30 cellular contexts compared by ENCODE assay signal in the genomic region with DNA sequence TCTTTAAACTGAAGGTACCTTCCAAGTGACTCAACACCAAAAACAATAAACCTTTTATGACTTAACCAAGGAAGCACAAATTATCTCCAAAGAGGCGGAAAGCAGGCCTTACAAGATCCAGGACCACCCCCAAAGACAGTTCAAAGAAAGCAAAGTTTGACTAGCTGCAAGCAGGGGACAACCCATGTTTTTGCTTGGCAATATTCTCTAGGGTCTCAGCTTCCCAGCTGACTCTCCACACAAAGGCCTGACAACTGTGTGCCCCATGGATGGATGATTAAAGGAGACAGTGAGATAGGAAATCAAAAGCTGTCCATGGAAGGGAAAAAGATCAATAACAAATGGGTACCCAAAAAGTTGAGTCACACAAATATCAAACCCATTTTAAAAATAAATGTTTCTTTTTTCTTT.
DNase-seq lines count a peak whose midpoint lies in the region; FAIRE-seq and TF ChIP-seq lines count a peak whose summit lies in the region.
"Had no signal": no experiment of that assay in that cellular context is flagged by ENCODE, and none has a peak within 500 bp of the region (broad histone marks: within the 10 kb centered on the region; RNA-seq: fewer than 3 reads in every experiment).

No MANE protein-coding gene starts in this region.

- peak overlapping the region; percentile 9 for H3K4me2 ChIP-seq in endothelial cell of umbilical vein (ENCODE audit: insufficient read depth, low read length)
- no peak overlapping the region for H3K4me2 ChIP-seq in neuronal stem cell (ENCODE audit: insufficient read depth, low read length, poor library complexity, severe bottlenecking)

- no peak overlapping the region for H3K14ac ChIP-seq in neuronal stem cell (ENCODE audit: low read length)

- H3K9ac ChIP-seq in endothelial cell of umbilical vein (replicated peaks; ENCODE audit: extremely low read depth, insufficient read depth, low read length) (no peak overlapping the region), neuronal stem cell (ENCODE audit: low read depth, low read length, poor library complexity) (no peak overlapping the region), kidney (ENCODE audit: low read length in 2 of 2) (no peak overlapping the region)
- H3K9ac ChIP-seq: parathyroid adenoma had no signal

- H3K9me3 ChIP-seq in endothelial cell of umbilical vein (replicated peaks; ENCODE audit: control insufficient read depth, insufficient read depth, low read length) (no peaks in the 10 kb centered on the region), neuronal stem cell (replicated peaks in 1 of 2; ENCODE audit: control insufficient read depth in 2 of 2, insufficient read depth in 1 of 2, low read depth in 1 of 2, low read length in 2 of 2) (peaks cover 0 to 9% of the 10 kb centered on the region in 2 donors), kidney (ENCODE audit: control insufficient read depth in 1 of 2, low read length in 2 of 2) (no peaks in the 10 kb centered on the region)
- H3K9me3 ChIP-seq: esophagus muscularis mucosa, gastroesophageal sphincter, sigmoid colon, upper lobe of right lung had no signal

- no peak overlapping the region for H4K91ac ChIP-seq in neuronal stem cell (ENCODE audit: low read depth, low read length, poor library complexity)

- no peak overlapping the region for H2BK15ac ChIP-seq in neuronal stem cell (ENCODE audit: low read length)

- dilution Hi-C loops in endothelial cell of umbilical vein (cut with MboI; ENCODE audit: extremely low pct_ligation_motif_present, low sequenced_read_pairs), result no loop called here

- H2BK12ac ChIP-seq in neuronal stem cell (ENCODE audit: low read length), result no peak overlapping the region

- no peaks in the 10 kb centered on the region for H3K36me3 ChIP-seq in endothelial cell of umbilical vein (ENCODE audit: control insufficient read depth in 2 of 2, extremely low read depth in 1 of 2, insufficient read depth in 2 of 2, low read length in 2 of 2)
- no peaks in the 10 kb centered on the region for H3K36me3 ChIP-seq in neuronal stem cell (replicated peaks in 1 of 2; ENCODE audit: control insufficient read depth in 2 of 2, insufficient read depth in 2 of 2, low read length in 2 of 2)
- no peaks in the 10 kb centered on the region for H3K36me3 ChIP-seq in kidney (ENCODE audit: control insufficient read depth in 1 of 2, insufficient read depth in 2 of 2, low read length in 2 of 2)
- H3K36me3 ChIP-seq: esophagus muscularis mucosa, gastroesophageal sphincter, sigmoid colon, upper lobe of right lung had no signal

- no peaks in the 10 kb centered on the region for H4K20me1 ChIP-seq in endothelial cell of umbilical vein (replicated peaks; ENCODE audit: control insufficient read depth, extremely low read depth, insufficient read depth, low read length)

- H2AFZ ChIP-seq in endothelial cell of umbilical vein (ENCODE audit: low read depth, low read length) (no peak overlapping the region), neuronal stem cell (ENCODE audit: low read length) (no peak overlapping the region)
- H2AFZ ChIP-seq: parathyroid adenoma had no signal

- H3K9me1 ChIP-seq in endothelial cell of umbilical vein (replicated peaks; ENCODE audit: control insufficient read depth, extremely low read depth, insufficient read depth, low read length), result no peaks in the 10 kb centered on the region

- no peaks in the 10 kb centered on the region for H3K79me2 ChIP-seq in endothelial cell of umbilical vein (ENCODE audit: control insufficient read depth, insufficient read depth, low read length)
- H3K79me2 ChIP-seq: parathyroid adenoma had no signal

- WGBS in neuronal stem cell (ENCODE audit: extremely low coverage in 2 of 2, insufficient read length in 2 of 2, insufficient replicate concordance in 1 of 2), 2 donors, result no CpG with 5 or more reads among the region's 1 CpG

- peak overlapping the region; percentile 95 for H3K27ac ChIP-seq in endothelial cell of umbilical vein (ENCODE audit: insufficient read depth, low read depth, low read length)
- H3K27ac ChIP-seq in neuronal stem cell (replicated peaks; ENCODE audit: low read length), result peak overlapping the region; percentile 53
- no peak overlapping the region for H3K27ac ChIP-seq in kidney (ENCODE audit: low read depth in 2 of 2, low read length in 2 of 2)
- H3K27ac ChIP-seq: esophagus muscularis mucosa, gastroesophageal sphincter, parathyroid adenoma, sigmoid colon, upper lobe of right lung had no signal

- peaks cover 34% of the 10 kb centered on the region for H3K4me1 ChIP-seq in endothelial cell of umbilical vein (ENCODE audit: control insufficient read depth, extremely low read depth, insufficient read depth, low read length)
- peaks cover 2 to 9% of the 10 kb centered on the region in 2 donors for H3K4me1 ChIP-seq in neuronal stem cell (ENCODE audit: control insufficient read depth in 2 of 2, insufficient read depth in 1 of 2, low read depth in 1 of 2, low read length in 2 of 2)
- H3K4me1 ChIP-seq in kidney (ENCODE audit: control insufficient read depth in 1 of 2, insufficient read depth in 1 of 2, low read depth in 1 of 2, low read length in 2 of 2), result peaks cover 1 to 3% of the 10 kb centered on the region in 2 donors
- H3K4me1 ChIP-seq: gastroesophageal sphincter, parathyroid adenoma, upper lobe of right lung had no signal

- no peak for FAIRE-seq in endothelial cell of umbilical vein (lab: Jason Lieb, UNC)
- no peak for FAIRE-seq in kidney (lab: Jason Lieb, UNC)
- no peak for FAIRE-seq in GM19239 (lab: Jason Lieb, UNC)
- FAIRE-seq: D721Med, G401.6, TTC549 had no signal

- H2AK5ac ChIP-seq in neuronal stem cell (ENCODE audit: low read depth, low read length), result no peak overlapping the region

- H3K4me3 ChIP-seq in endothelial cell of umbilical vein (replicated peaks in 1 of 3; ENCODE audit: insufficient read depth in 1 of 3, low read depth in 1 of 3, low read length in 3 of 3) (no peak overlapping the region), neuronal stem cell (ENCODE audit: low read length in 2 of 2) (no peak overlapping the region), kidney (ENCODE audit: low read length in 2 of 2) (no peak overlapping the region)
- H3K4me3 ChIP-seq: esophagus muscularis mucosa, gastroesophageal sphincter, sigmoid colon, upper lobe of right lung had no signal

- no peak overlapping the region for H3K18ac ChIP-seq in neuronal stem cell (ENCODE audit: low read length)

- no peak overlapping the region for H2BK5ac ChIP-seq in neuronal stem cell (ENCODE audit: low read length)

- H3K4ac ChIP-seq in neuronal stem cell (ENCODE audit: low read length), result no peak overlapping the region

- H3K27me3 ChIP-seq in endothelial cell of umbilical vein (ENCODE audit: control insufficient read depth in 2 of 2, insufficient read depth in 2 of 2, low read length in 2 of 2) (no peaks in the 10 kb centered on the region), neuronal stem cell (ENCODE audit: control insufficient read depth in 3 of 3, insufficient read depth in 3 of 3, low read depth in 1 of 3, low read length in 3 of 3) (no peaks in the 10 kb centered on the region)
- H3K27me3 ChIP-seq: esophagus muscularis mucosa, gastroesophageal sphincter, sigmoid colon, upper lobe of right lung had no signal

- no peak for TF ChIP-seq POLR2A in endothelial cell of umbilical vein (IDR thresholded peaks at IDR 0.05; ENCODE audit: low read depth, low read length)

- CTCF ChIA-PET in endothelial cell of umbilical vein (lab: Charles Lee), result interaction anchor here (0.7 to 1.1 kb wide), 3 partner anchors 11 to 27 kb away, joined by 3 read pairs; no protein-coding TSS in a partner anchor

- no peak overlapping the region for H2BK120ac ChIP-seq in neuronal stem cell (ENCODE audit: low read depth, low read length)

- DNase-seq in EH (ENCODE audit: low read depth) (peak; percentile 51), LoVo (ENCODE audit: low spot score) (peak; percentile 49), endothelial cell of umbilical vein (ENCODE audit: low read depth, low spot score) (peak; percentile 24), neuronal stem cell (ENCODE audit: low spot score) (peak; percentile 11), kidney (no peak), DMS79 (lab: John Stamatoyannopoulos, UW) (no peak), GM19239 (ENCODE audit: insufficient read length, low spot score) (no peak)
- DNase-seq in activated CD4-positive, alpha-beta T cell treated with anti-CD3 and anti-CD28 coated beads, Interleukin-2, amount 50 U/mL, for 1 hour, result no peak
- DNase-seq: activated CD4-positive, CD25-positive, alpha-beta regulatory T cell treated with anti-CD3 and anti-CD28 coated beads, Interleukin-2, amount 50 U/mL, for 72 hours; activated CD8-positive, alpha-beta memory T cell treated with anti-CD3 and anti-CD28 coated beads for 24 hours; activated naive CD4-positive, alpha-beta T cell treated with anti-CD3 and anti-CD28 coated beads, Interleukin-2, amount 50 U/mL, for 16 hours; aorta; H9; left cardiac atrium; naive thymus-derived CD4-positive, alpha-beta T cell; NCI-H1092 treated with DMSO at 0.1 percent for 48 hours; NCI-H2029 treated with DMSO at 0.1 percent for 48 hours; NCI-H345; NCI-H82; OCI-M1; SHP77; sigmoid colon; T-helper 1 cell; upper lobe of right lung had no signal

- intact Hi-C loops in endothelial cell of umbilical vein (cut with micrococcal nuclease), result loop anchor here (2.0 kb wide), 1 partner anchor 32 kb away; no protein-coding TSS in a partner anchor
- intact Hi-C loops in kidney (cut with DNase I), result no loop called here

- no TSS peak for BruUV-seq in endothelial cell of umbilical vein (replicated peaks; lab: Mats Ljungman, UMichigan)

- no peak overlapping the region for H3K23ac ChIP-seq in neuronal stem cell (ENCODE audit: low read depth, low read length, poor library complexity)

- POLR2A ChIA-PET in endothelial cell of umbilical vein (lab: Charles Lee), result interaction anchor here (0.7 kb wide), 1 partner anchor 19 kb away, joined by 5 read pairs; no protein-coding TSS in a partner anchor

- no peak overlapping the region for H4K8ac ChIP-seq in neuronal stem cell (ENCODE audit: low read depth, low read length)

- no peaks in the 10 kb centered on the region for H3K79me1 ChIP-seq in neuronal stem cell (ENCODE audit: low read depth, low read length)

- TF ChIP-seq CTCF in endothelial cell of umbilical vein (IDR thresholded peaks at IDR 0.05; ENCODE audit: extremely low read depth in 1 of 2, insufficient read depth in 1 of 2, low read depth in 1 of 2, low read length in 2 of 2), result no peak
- TF ChIP-seq CTCF in kidney (IDR thresholded peaks at IDR 0.05; ENCODE audit: borderline replicate concordance, extremely low read depth, insufficient read depth), result no peak

TF ChIP-seq in endothelial cell of umbilical vein, 7 proteins besides CTCF, POLR2A, EP300 and RAD21:
- peak; percentile 11 for TF ChIP-seq GATA2 (IDR thresholded peaks at IDR 0.05; ENCODE audit: insufficient read depth, insufficient read length, low read depth, low read length)
- TF ChIP-seq EZH2 (IDR thresholded peaks at IDR 0.05; ENCODE audit: borderline replicate concordance, low read depth, low read length, severe bottlenecking), result no peak

Comparison
In these comparisons a context has a peak if more than half of its experiments do, and no peak if none do; other contexts are left out.
1. DNase-seq: peak in EH (single experiment), LoVo (single experiment), endothelial cell of umbilical vein (single experiment) and neuronal stem cell (single experiment); none in kidney (single experiment), activated CD4-positive, alpha-beta T cell treated with anti-CD3 and anti-CD28 coated beads, Interleukin-2, amount 50 U/mL, for 1 hour (single experiment), DMS79 (single experiment) and GM19239 (single experiment).
2. H3K27ac ChIP-seq: peak in endothelial cell of umbilical vein (single experiment) and neuronal stem cell (single experiment); none in kidney (0 of 2).